ENCODE assay signal across 29 cellular contexts in genomic region chr17:79592198-79592597, GRCh38. TPM values are rescaled to one million over a fixed set of nuclear protein-coding genes. Genes with fewer than 3 reads are reported as not detected.
"Had no signal": no experiment of that assay in that cellular context is flagged by ENCODE, and none has a peak within 500 bp of the region (broad histone marks: within the 10 kb centered on the region; RNA-seq: fewer than 3 reads in every experiment).

No MANE protein-coding gene starts in this region.

- H3K9me3 ChIP-seq: left ventricle myocardium inferior, pancreas, prostate gland, sigmoid colon, spleen, suprapubic skin, thoracic aorta, tibial artery, uterus had no signal

- H3K36me3 Mint-ChIP-seq: mesothelial cell of epicardium; naive B cell; natural killer cell; stimulated activated effector memory CD8-positive, alpha-beta T cell treated with anti-CD3 and anti-CD28 coated beads, Interleukin-12 subunit alpha, Interleukin-12 subunit beta, amount 100 ng/mL, for 72 hours; type B pancreatic cell had no signal

- H3K36me3 ChIP-seq: left ventricle myocardium inferior, pancreas, prostate gland, spleen, suprapubic skin, thoracic aorta, tibial artery, uterus had no signal

- H3K4me3 Mint-ChIP-seq: mesothelial cell of epicardium; naive B cell; natural killer cell; nephron progenitor cell; stimulated activated effector memory CD8-positive, alpha-beta T cell treated with anti-CD3 and anti-CD28 coated beads, Interleukin-12 subunit alpha, Interleukin-12 subunit beta, amount 100 ng/mL, for 72 hours; stimulated activated naive CD8-positive, alpha-beta T cell treated with anti-CD3 and anti-CD28 coated beads, Interleukin-15, Interleukin-2, amounts not matched to agents 100 ng/mL and 50 ng/mL, for 24 hours; type B pancreatic cell had no signal

- H3K4me1 ChIP-seq: pancreas, prostate gland, spleen, suprapubic skin, tibial artery, uterus had no signal

- ATAC-seq: pancreas; right cardiac atrium; stimulated activated effector memory CD8-positive, alpha-beta T cell treated with anti-CD3 and anti-CD28 coated beads, Interleukin-12 subunit alpha, Interleukin-12 subunit beta, amount 100 ng/mL, for 72 hours had no signal

- H3K27ac ChIP-seq: left ventricle myocardium inferior, pancreas, prostate gland, sigmoid colon, spleen, suprapubic skin, thoracic aorta, tibial artery, uterus had no signal

- DNase-seq: islet precursor cell; left ventricle myocardium inferior; mesendoderm; naive B cell; natural killer cell; nephron progenitor cell; nucleus accumbens; pancreas; retina; sigmoid colon; small intestine; spleen; stimulated activated CD4-positive, alpha-beta T cell treated with anti-CD3 and anti-CD28 coated beads, Interleukin-4, amount 100 ng/mL, for 24 hours; stimulated activated naive CD4-positive, alpha-beta T cell; tibial artery; uterus had no signal

- FAIRE-seq: pancreas, small intestine had no signal

- H3K4me3 ChIP-seq: left ventricle myocardium inferior, lung, pancreas, prostate gland, sigmoid colon, spleen, suprapubic skin, thoracic aorta, tibial artery, uterus had no signal

- H3K4me1 Mint-ChIP-seq: mesothelial cell of epicardium; naive B cell; natural killer cell; stimulated activated effector memory CD8-positive, alpha-beta T cell treated with anti-CD3 and anti-CD28 coated beads, Interleukin-12 subunit alpha, Interleukin-12 subunit beta, amount 100 ng/mL, for 72 hours had no signal

- H3K9me3 Mint-ChIP-seq: mesothelial cell of epicardium; natural killer cell; nephron progenitor cell; stimulated activated effector memory CD8-positive, alpha-beta T cell treated with anti-CD3 and anti-CD28 coated beads, Interleukin-12 subunit alpha, Interleukin-12 subunit beta, amount 100 ng/mL, for 72 hours; stimulated activated naive CD8-positive, alpha-beta T cell treated with anti-CD3 and anti-CD28 coated beads, Interleukin-15, Interleukin-2, amounts not matched to agents 100 ng/mL and 50 ng/mL, for 24 hours; type B pancreatic cell had no signal

- H3K27me3 ChIP-seq: pancreas, sigmoid colon, uterus had no signal

- H3K27ac Mint-ChIP-seq: mesothelial cell of epicardium; naive B cell; natural killer cell; nephron progenitor cell; stimulated activated effector memory CD8-positive, alpha-beta T cell treated with anti-CD3 and anti-CD28 coated beads, Interleukin-12 subunit alpha, Interleukin-12 subunit beta, amount 100 ng/mL, for 72 hours; stimulated activated naive CD8-positive, alpha-beta T cell treated with anti-CD3 and anti-CD28 coated beads, Interleukin-15, Interleukin-2, amounts not matched to agents 100 ng/mL and 50 ng/mL, for 24 hours; type B pancreatic cell had no signal

RNA-seq across cellular contexts. Expression of gene RBFOX3, which starts 18.7 kb away (rescaled TPM):
- total RNA-seq: kidney epithelial cell, left ventricle myocardium inferior, lower leg skin, osteoblast, right cardiac atrium, subcutaneous adipose tissue, suprapubic skin, thoracic aorta had no signal
